In the genomic region with DNA sequence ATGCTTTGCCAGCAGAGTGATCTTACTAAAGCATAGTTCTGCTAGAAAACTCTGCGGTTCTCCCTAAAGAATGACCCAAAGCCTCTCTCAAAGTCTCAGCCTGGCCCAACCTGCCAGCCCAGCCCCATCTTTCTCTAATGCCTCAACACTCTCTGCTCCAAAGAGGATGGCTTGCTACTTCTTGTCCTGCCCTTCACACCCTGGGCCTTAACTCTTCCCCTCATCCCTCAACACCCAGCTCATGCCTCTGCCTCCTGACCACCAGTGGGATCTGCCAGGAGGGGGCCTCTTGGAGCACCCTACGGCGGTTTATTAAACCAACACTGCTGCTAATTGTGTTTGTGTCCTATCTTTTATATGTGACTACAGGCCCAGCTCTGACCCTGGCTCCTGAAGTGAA, we compare ENCODE assay signal across 29 cellular contexts. TPM values are rescaled to one million over a fixed set of nuclear protein-coding genes. Genes with fewer than 3 reads are reported as not detected.
DNase-seq lines count a peak whose midpoint lies in the region; ATAC-seq, FAIRE-seq and TF ChIP-seq lines count a peak whose summit lies in the region.
"Had no signal": no experiment of that assay in that cellular context is flagged by ENCODE, and none has a peak within 500 bp of the region (broad histone marks: within the 10 kb centered on the region; RNA-seq: fewer than 3 reads in every experiment).

No MANE protein-coding gene starts in this region.

- RAD21 ChIA-PET in GM12878 (lab: Charles Lee; ENCODE audit: unreplicated experiment) = no interaction called here

- H3K4me1 Mint-ChIP-seq in activated naive CD8-positive, alpha-beta T cell (ENCODE audit: low read depth) = peaks cover 37% of the 10 kb centered on the region
- peaks cover 20% of the 10 kb centered on the region for H3K4me1 Mint-ChIP-seq in activated naive CD8-positive, alpha-beta T cell treated with anti-CD3 and anti-CD28 coated beads for 36 hours
- H3K4me1 Mint-ChIP-seq in stimulated activated memory B cell treated with anti-CD40 and anti-IgM and Interleukin-4, amounts not matched to agents 10 μg/mL and 1 μg/mL and 100 μg/mL, for 72 hours = peaks cover 40% of the 10 kb centered on the region

- peak overlapping the region; percentile 93 for H3K27ac ChIP-seq in KOPT-K1 (ENCODE audit: low read depth, low read length, poor library complexity, severe bottlenecking)
- no peak overlapping the region for H3K27ac ChIP-seq in GM12878 (ENCODE audit: control insufficient read depth, insufficient read depth)
- H3K27ac ChIP-seq in esophagus squamous epithelium = no peak overlapping the region
- H3K27ac ChIP-seq: gastrocnemius medialis, prostate gland, sigmoid colon, upper lobe of left lung had no signal

- POLR2A ChIA-PET in GM12878 (lab: Charles Lee) = no interaction called here

- H3K4me3 Mint-ChIP-seq in activated naive CD8-positive, alpha-beta T cell = no peak overlapping the region
- H3K4me3 Mint-ChIP-seq in activated naive CD8-positive, alpha-beta T cell treated with anti-CD3 and anti-CD28 coated beads for 36 hours = no peak overlapping the region
- no peak overlapping the region for H3K4me3 Mint-ChIP-seq in stimulated activated memory B cell treated with anti-CD40 and anti-IgM and Interleukin-4, amounts not matched to agents 10 μg/mL and 1 μg/mL and 100 μg/mL, for 72 hours
- H3K4me3 Mint-ChIP-seq: activated naive CD4-positive, alpha-beta T cell treated with anti-CD3 and anti-CD28 coated beads, Interleukin-2, amount 10 ng/mL, durations not matched to agents 7 days and 5 days had no signal

- no peaks in the 10 kb centered on the region for H4K20me1 ChIP-seq in GM12878 (ENCODE audit: control insufficient read depth, insufficient read depth)

- no peak overlapping the region for H3K9ac ChIP-seq in GM12878 (ENCODE audit: control insufficient read depth, insufficient read depth, low read length)

- WGBS in GM12878 (ENCODE audit: insufficient coverage, insufficient replicate concordance, low lambda C conversion rate, missing lambda C conversion rate) = 100% methylated on average over 3 of the region's 3 CpGs
- WGBS in esophagus squamous epithelium, 2 donors = 93 to 97% methylated on average over 3 of the region's 3 CpGs

- H3K9me3 ChIP-seq in KOPT-K1 (ENCODE audit: insufficient read depth, low read length, poor library complexity, severe bottlenecking) = no peaks in the 10 kb centered on the region
- no peaks in the 10 kb centered on the region; the same call in 2 of the 3 replicates for H3K9me3 ChIP-seq in GM12878 (replicated peaks; ENCODE audit: control insufficient read depth, insufficient read depth, low read length)
- H3K9me3 ChIP-seq in esophagus squamous epithelium = no peaks in the 10 kb centered on the region
- H3K9me3 ChIP-seq: BE2C, gastrocnemius medialis, prostate gland, sigmoid colon, upper lobe of left lung had no signal

- ATAC-seq in GM12878 = no peak
- no peak for ATAC-seq in stimulated activated memory B cell treated with anti-CD40 and anti-IgM and Interleukin-4, amounts not matched to agents 10 μg/mL and 1 μg/mL and 100 μg/mL, for 72 hours
- ATAC-seq: gastrocnemius medialis had no signal

- FAIRE-seq in GM12878 (lab: Jason Lieb, UNC) = no peak
- FAIRE-seq: bronchial epithelial cell, endothelial cell of umbilical vein, H54 had no signal

- DNase-seq in activated naive CD8-positive, alpha-beta T cell treated with anti-CD3 and anti-CD28 coated beads for 36 hours = no peak
- DNase-seq in GM12878 (ENCODE audit: low read depth, low spot score) (no peak), esophagus squamous epithelium (lab: John Stamatoyannopoulos, UW) (no peak), anterior cingulate cortex (lab: John Stamatoyannopoulos, UW) (no peak), retina (no peak)
- DNase-seq: ACHN; activated CD4-positive, CD25-positive, alpha-beta regulatory T cell treated with anti-CD3 and anti-CD28 coated beads, Interleukin-2, amount 50 U/mL, for 72 hours; activated CD8-positive, alpha-beta memory T cell treated with anti-CD3 and anti-CD28 coated beads for 24 hours; activated naive CD4-positive, alpha-beta T cell treated with anti-CD3 and anti-CD28 coated beads, Interleukin-2, amount 10 ng/mL, durations not matched to agents 7 days and 5 days; activated T-cell treated with anti-CD3 and anti-CD28 coated beads, Interleukin-2, amount 50 U/mL, for 48 hours; aorta; BE2C; gastrocnemius medialis; NCI-H1105 treated with DMSO at 0.1 percent for 48 hours; NCI-H2081; NCI-H524 treated with DMSO at 0.1 percent for 48 hours; NK-92 treated with Interleukin-12 subunit alpha and Interleukin-12 subunit beta, amount 100 ng/mL, for 24 hours; nucleus accumbens; sigmoid colon; stimulated activated CD4-positive, alpha-beta T cell treated with anti-CD3 and anti-CD28 coated beads, Interleukin-12 subunit alpha, Interleukin-12 subunit beta, amount 100 ng/mL, for 4 hours; stimulated activated CD4-positive, alpha-beta T cell treated with anti-CD3 and anti-CD28 coated beads, Interleukin-4, amount 100 ng/mL, for 24 hours; upper lobe of left lung had no signal

- intact Hi-C loops in GM12878 (cut with micrococcal nuclease; ENCODE audit: unreplicated experiment) (no loop called here), esophagus squamous epithelium (cut with DNase I) (no loop called here)

- H3K36me3 Mint-ChIP-seq in activated naive CD8-positive, alpha-beta T cell = no peaks in the 10 kb centered on the region
- peaks cover 2% of the 10 kb centered on the region for H3K36me3 Mint-ChIP-seq in activated naive CD8-positive, alpha-beta T cell treated with anti-CD3 and anti-CD28 coated beads for 36 hours
- H3K36me3 Mint-ChIP-seq in stimulated activated memory B cell treated with anti-CD40 and anti-IgM and Interleukin-4, amounts not matched to agents 10 μg/mL and 1 μg/mL and 100 μg/mL, for 72 hours = peaks cover 40% of the 10 kb centered on the region

- TF ChIP-seq RAD21 in GM12878 (IDR thresholded peaks at IDR 0.05; ENCODE audit: insufficient read depth, low read depth, low read length) = no peak

- H3K4me1 ChIP-seq in GM12878 (ENCODE audit: control insufficient read depth, insufficient read depth, low read length) (peaks cover 43% of the 10 kb centered on the region), esophagus squamous epithelium (peaks cover 0 to 2% (median 0%) of the 10 kb centered on the region in 3 donors)
- H3K4me1 ChIP-seq: gastrocnemius medialis, prostate gland had no signal

- in situ Hi-C loops in GM12878 (cut with MboI) = no loop called here

- H3K27me3 ChIP-seq in GM12878 (replicated peaks in 1 of 2; ENCODE audit: control insufficient read depth in 2 of 2, insufficient read depth in 2 of 2, low read length in 1 of 2) = no peaks in the 10 kb centered on the region
- H3K27me3 ChIP-seq in esophagus squamous epithelium = no peaks in the 10 kb centered on the region
- H3K27me3 ChIP-seq: BE2C, gastrocnemius medialis, sigmoid colon, upper lobe of left lung had no signal

- SMC1A ChIA-PET in GM12878 (lab: Charles Lee; ENCODE audit: uncharacterized antibody, unreplicated experiment) = interaction anchor here (0.6 to 5.9 kb wide), 4 partner anchors 11 to 27 kb away, joined by 3 to 67 read pairs (median 4); no protein-coding TSS in a partner anchor

- H3K4me2 ChIP-seq in GM12878 (ENCODE audit: control insufficient read depth, insufficient read depth) = no peak overlapping the region

- no peak overlapping the region for H2AFZ ChIP-seq in GM12878 (ENCODE audit: control insufficient read depth, low read depth, low read length)

- no peak overlapping the region for H3K4me3 ChIP-seq in GM12878
- H3K4me3 ChIP-seq in esophagus squamous epithelium = no peak overlapping the region
- H3K4me3 ChIP-seq: gastrocnemius medialis, prostate gland, sigmoid colon, upper lobe of left lung had no signal

- H3K9me3 Mint-ChIP-seq in activated naive CD8-positive, alpha-beta T cell (ENCODE audit: low read depth) = no peaks in the 10 kb centered on the region
- no peaks in the 10 kb centered on the region for H3K9me3 Mint-ChIP-seq in activated naive CD8-positive, alpha-beta T cell treated with anti-CD3 and anti-CD28 coated beads for 36 hours
- no peaks in the 10 kb centered on the region for H3K9me3 Mint-ChIP-seq in stimulated activated memory B cell treated with anti-CD40 and anti-IgM and Interleukin-4, amounts not matched to agents 10 μg/mL and 1 μg/mL and 100 μg/mL, for 72 hours
- H3K9me3 Mint-ChIP-seq: activated naive CD4-positive, alpha-beta T cell treated with anti-CD3 and anti-CD28 coated beads, Interleukin-2, amount 10 ng/mL, durations not matched to agents 7 days and 5 days had no signal

- CTCF ChIA-PET in GM12878 (lab: Yijun Ruan, JAX) = interaction anchor here (0.5 kb wide), 1 partner anchor 19 kb away, joined by 3 read pairs; no protein-coding TSS in a partner anchor

- H3K36me3 ChIP-seq in KOPT-K1 (ENCODE audit: insufficient read depth, low read length) (peaks cover 42% of the 10 kb centered on the region), GM12878 (ENCODE audit: control insufficient read depth in 2 of 2, insufficient read depth in 2 of 2, low read length in 1 of 2) (peaks cover 4 to 32% of the 10 kb centered on the region in 2 experiments), esophagus squamous epithelium (peaks cover 0 to 39% (median 0%) of the 10 kb centered on the region in 3 donors)
- H3K36me3 ChIP-seq: BE2C, gastrocnemius medialis, prostate gland, sigmoid colon had no signal

- no peaks in the 10 kb centered on the region; the same call in 1 of the 2 replicates for H3K79me2 ChIP-seq in GM12878 (ENCODE audit: control insufficient read depth, insufficient read depth, low read length)

- TF ChIP-seq POLR2A in GM12878 (IDR thresholded peaks at IDR 0.05; ENCODE audit: low read depth, low read length) (peak; percentile 54; the same call in 1 of the 2 replicates), esophagus squamous epithelium (IDR thresholded peaks at IDR 0.05) (no peak)

- TF ChIP-seq CTCF in GM12878 (IDR thresholded peaks at IDR 0.05 in 2 of 3, conservative IDR thresholded peaks at IDR 0.05 in 1 of 3; ENCODE audit: control insufficient read depth in 2 of 3, extremely low read depth in 1 of 3, insufficient read depth in 1 of 3, low read depth in 3 of 3, low read length in 3 of 3) (no peak), esophagus squamous epithelium (IDR thresholded peaks at IDR 0.05) (no peak)

- H3K27ac Mint-ChIP-seq in activated naive CD8-positive, alpha-beta T cell = peak overlapping the region; percentile 24
- H3K27ac Mint-ChIP-seq in activated naive CD8-positive, alpha-beta T cell treated with anti-CD3 and anti-CD28 coated beads for 36 hours = no peak overlapping the region
- peak overlapping the region; percentile 92 for H3K27ac Mint-ChIP-seq in stimulated activated memory B cell treated with anti-CD40 and anti-IgM and Interleukin-4, amounts not matched to agents 10 μg/mL and 1 μg/mL and 100 μg/mL, for 72 hours
- H3K27ac Mint-ChIP-seq: activated naive CD4-positive, alpha-beta T cell treated with anti-CD3 and anti-CD28 coated beads, Interleukin-2, amount 10 ng/mL, durations not matched to agents 7 days and 5 days had no signal

- TF ChIP-seq EP300 in GM12878 (IDR thresholded peaks at IDR 0.05; ENCODE audit: borderline replicate concordance in 1 of 2, control insufficient read depth in 1 of 2, low read depth in 2 of 2, low read length in 2 of 2) = no peak

- H3K27me3 Mint-ChIP-seq in activated naive CD8-positive, alpha-beta T cell = no peaks in the 10 kb centered on the region
- H3K27me3 Mint-ChIP-seq in activated naive CD8-positive, alpha-beta T cell treated with anti-CD3 and anti-CD28 coated beads for 36 hours = no peaks in the 10 kb centered on the region
- no peaks in the 10 kb centered on the region for H3K27me3 Mint-ChIP-seq in stimulated activated memory B cell treated with anti-CD40 and anti-IgM and Interleukin-4, amounts not matched to agents 10 μg/mL and 1 μg/mL and 100 μg/mL, for 72 hours
- H3K27me3 Mint-ChIP-seq: activated naive CD4-positive, alpha-beta T cell treated with anti-CD3 and anti-CD28 coated beads, Interleukin-2, amount 10 ng/mL, durations not matched to agents 7 days and 5 days had no signal

- no TSS peak for BruUV-seq in GM12878 (replicated peaks; lab: Mats Ljungman, UMichigan)

RNA-seq across cellular contexts. Expression of a gene that starts 52.4 kb away (rescaled TPM):
- total RNA-seq in activated naive CD8-positive, alpha-beta T cell treated with anti-CD3 and anti-CD28 coated beads for 36 hours = 1 to 10 TPM; 8.1 to 8.2 TPM
- 332 and 350 TPM in 2 replicates for total RNA-seq in GM12878 (2013; cell fraction: nucleolus; rRNA removed)
- 105 and 127 TPM in 2 replicates for total RNA-seq in GM12878 (2014; rRNA removed)
- total RNA-seq in GM12878 (2014; rRNA removed; fragmentation: Illumina TruSeq; extraction: Trizol) = 130 and 131 TPM in 2 replicates
- 67.7 and 70.4 TPM in 2 replicates for total RNA-seq in GM12878 (2021)
- 53.2 TPM for polyA plus RNA-seq in GM12878 (2011; ENCODE audit: low read depth)
- polyA plus RNA-seq in GM12878 (2011; rRNA removed) = 172 and 229 TPM in 2 replicates
- polyA plus RNA-seq in GM12878 (2011; cell fraction: cytosol; rRNA removed) = 60.9 and 69.0 TPM in 2 replicates
- 101 and 112 TPM in 2 replicates for polyA plus RNA-seq in GM12878 (2011; cell fraction: nucleus; rRNA removed)
- 83.8 and 106 TPM in 2 replicates for polyA plus RNA-seq in GM12878 (2012)
- 164 and 219 TPM in 2 replicates for polyA plus RNA-seq in GM12878 (2014; fragmentation: Illumina TruSeq; extraction: Trizol)
- 100 to 1,000 TPM; 110 to 125 TPM for polyA plus RNA-seq in GM12878 (2014; fragmentation: Nextera tagmentation; extraction: Ambion mirVana)
- polyA plus RNA-seq in GM12878 (2014; rRNA removed) = 95.3 and 128 TPM in 2 replicates
- polyA plus RNA-seq in GM12878 (2016; fragmentation: Nextera tagmentation; extraction: Ambion mirVana) = 100 to 1,000 TPM; 241 to 252 TPM
- 56.7 and 124 TPM in 2 replicates for polyA minus RNA-seq in GM12878 (2011; rRNA and poly(A)+ RNA removed)
- polyA minus RNA-seq in GM12878 (2011; cell fraction: cytosol; rRNA and poly(A)+ RNA removed) = 24.1 and 29.8 TPM in 2 replicates
- 84.6 and 101 TPM in 2 replicates for polyA minus RNA-seq in GM12878 (2011; cell fraction: nucleus; rRNA and poly(A)+ RNA removed)
- total RNA-seq in esophagus squamous epithelium = 10 to 100 TPM; 19.4 to 54.4 (median 32.5) TPM
